1 cellular context compared by ENCODE assay signal in genomic region chrX:20173856-20174255, GRCh38.
TF ChIP-seq lines count a peak whose summit lies in the region.

No MANE protein-coding gene starts in this region.

TF ChIP-seq in A549, 52 proteins besides CTCF, POLR2A, EP300 and RAD21 (continued from another document):
- TF ChIP-seq ELK1 (IDR thresholded peaks at IDR 0.05; ENCODE audit: low read depth, low read length) (no peak), TP53 (CRISPR knock-in tag; IDR thresholded peaks at IDR 0.05) (no peak), RFX5 (IDR thresholded peaks at IDR 0.05) (no peak), CHD2 (IDR thresholded peaks at IDR 0.05; ENCODE audit: low read length, partially characterized antibody) (no peak), KDM5A (IDR thresholded peaks at IDR 0.05) (no peak), CHD4 (IDR thresholded peaks at IDR 0.05; ENCODE audit: borderline replicate concordance) (no peak), NPAS2 (CRISPR knock-in tag; IDR thresholded peaks at IDR 0.05; ENCODE audit: borderline replicate concordance) (no peak), CBX8 (IDR thresholded peaks at IDR 0.05) (no peak), FOSL2 (IDR thresholded peaks at IDR 0.05) (no peak), FOSL2 (CRISPR knock-in tag; IDR thresholded peaks at IDR 0.05) (no peak)
